8 cellular contexts compared by ENCODE assay signal in the genomic region with DNA sequence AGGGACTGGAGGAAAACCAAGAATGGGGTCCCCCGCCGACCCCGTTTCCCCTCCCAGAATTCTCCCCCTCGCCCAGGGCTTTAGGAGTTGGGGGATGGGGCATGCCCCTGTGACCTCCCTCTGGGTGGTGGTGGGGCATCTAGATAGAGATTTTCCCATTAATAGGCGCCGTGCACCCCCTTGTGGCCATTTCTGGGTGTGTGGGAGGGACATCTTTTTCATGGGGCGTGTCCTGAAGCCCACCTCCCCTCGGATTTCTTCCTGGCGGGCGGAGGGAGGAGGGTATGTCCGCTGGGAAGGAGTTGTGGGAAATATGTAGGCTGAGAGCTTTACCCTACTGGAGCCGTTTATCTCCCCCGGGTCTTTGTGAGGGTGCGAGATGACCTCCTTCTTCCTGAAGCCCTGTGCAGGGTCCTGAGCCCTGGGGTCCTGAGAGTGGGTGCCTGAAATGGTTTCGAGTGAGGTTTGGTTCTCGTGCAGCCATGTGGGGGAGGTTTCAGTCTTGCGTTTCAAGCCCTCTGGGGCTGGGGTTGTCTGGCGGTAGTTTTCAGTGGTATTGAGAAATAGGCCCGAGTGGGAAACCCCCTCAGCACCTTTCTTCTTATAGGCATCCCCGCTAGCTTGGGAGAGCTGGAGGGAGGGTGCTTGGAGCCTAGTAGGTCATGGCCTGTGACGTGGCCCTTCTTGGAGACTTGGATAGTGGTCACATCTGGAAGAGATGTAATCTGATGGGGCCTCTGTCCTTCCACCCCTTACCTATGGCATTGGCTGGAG. TPM values are rescaled to one million over a fixed set of nuclear protein-coding genes. Genes with fewer than 3 reads are reported as not detected.
DNase-seq lines count a peak whose midpoint lies in the region; ATAC-seq and TF ChIP-seq lines count a peak whose summit lies in the region.

No MANE protein-coding gene starts in this region.

- H3K4me1 ChIP-seq in liver (ENCODE audit: control insufficient read depth in 4 of 4, insufficient read depth in 4 of 4, low read length in 3 of 4) = peaks cover 2 to 38% (median 22%) of the 10 kb centered on the region in 4 donors

- H3K27me3 ChIP-seq in liver (ENCODE audit: control insufficient read depth in 4 of 4, insufficient read depth in 4 of 4, low read length in 3 of 4) = no peaks in the 10 kb centered on the region

- H3K9ac ChIP-seq in liver (ENCODE audit: low read depth in 1 of 2, low read length in 2 of 2) = peak overlapping the region in 1 of 2 donors; percentile 73

- H3K27ac ChIP-seq in liver (ENCODE audit: low read depth in 1 of 2, low read length in 2 of 2) = peak overlapping the region; percentile 91 to 93

- DNase-seq in Right ventricle myocardium inferior (ENCODE audit: missing footprints) (peak; percentile 83), cardiac septum (ENCODE audit: low spot score) (no peak), NCI-H2227 treated with DMSO at 0.1 percent for 48 hours (lab: John Stamatoyannopoulos, UW) (peak; percentile 52), choroid plexus epithelial cell (ENCODE audit: low read depth) (peak; percentile 72)
- peak; percentile 66 to 71 for DNase-seq in activated CD4-positive, alpha-beta T cell treated with anti-CD3 and anti-CD28 coated beads for 24 hours (ENCODE audit: low read depth in 2 of 2)
- DNase-seq in stimulated activated CD4-positive, alpha-beta T cell treated with anti-CD3 and anti-CD28 coated beads, Interleukin-4, amount 100 ng/mL, for 48 hours (ENCODE audit: low read depth in 2 of 2) = peak; percentile 77 to 84

- peak overlapping the region; percentile 99 for H3K4me3 ChIP-seq in choroid plexus epithelial cell (ENCODE audit: low read depth, low read length)
- peak overlapping the region; percentile 74 to 94 (median 85) for H3K4me3 ChIP-seq in liver (ENCODE audit: low read depth in 1 of 3, low read length in 3 of 3)

- ATAC-seq in Right ventricle myocardium inferior (no peak), GM19397 (IDR thresholded peaks at IDR 0.05; ENCODE audit: unreplicated experiment) (no peak)

- WGBS in liver = 10% methylated on average over 21 of the region's 21 CpGs

- TF ChIP-seq CTCF in choroid plexus epithelial cell (conservative IDR thresholded peaks at IDR 0.05; ENCODE audit: low read depth, low read length) (peak; percentile 73), liver (IDR thresholded peaks at IDR 0.05; ENCODE audit: low read depth, low read length, missing input control) (peak; percentile 62)

- peak; percentile 71 to 76 for TF ChIP-seq RAD21 in liver (IDR thresholded peaks at IDR 0.05)

- intact Hi-C loops in Right ventricle myocardium inferior (cut with DNase I) = loop anchor here (1.0 to 5.0 kb wide), 5 partner anchors 37 to 226 kb away; a partner anchor contains a TSS
- intact Hi-C loops in cardiac septum (cut with DNase I) = loop anchor here (2.0 to 5.0 kb wide), 3 partner anchors 37 to 181 kb away; a partner anchor contains a TSS

- peaks cover 3 to 11% (median 8%) of the 10 kb centered on the region in 4 donors for H3K36me3 ChIP-seq in liver (ENCODE audit: control insufficient read depth in 4 of 4, insufficient read depth in 3 of 4, low read depth in 1 of 4, low read length in 3 of 4)

- H3K9me3 ChIP-seq in liver (ENCODE audit: control insufficient read depth in 4 of 4, low read length in 3 of 4) = no peaks in the 10 kb centered on the region

TF ChIP-seq in liver, 16 proteins besides CTCF, POLR2A, EP300 and RAD21:
- TF ChIP-seq HNF4G (IDR thresholded peaks at IDR 0.05) (no peak), FOXA1 (IDR thresholded peaks at IDR 0.05) (no peak), TAF1 (conservative IDR thresholded peaks at IDR 0.05) (no peak), NR2F2 (IDR thresholded peaks at IDR 0.05) (peak; percentile 53), SP1 (IDR thresholded peaks at IDR 0.05) (no peak), RXRA (IDR thresholded peaks at IDR 0.05) (no peak)
- TF ChIP-seq, protein P1, sequence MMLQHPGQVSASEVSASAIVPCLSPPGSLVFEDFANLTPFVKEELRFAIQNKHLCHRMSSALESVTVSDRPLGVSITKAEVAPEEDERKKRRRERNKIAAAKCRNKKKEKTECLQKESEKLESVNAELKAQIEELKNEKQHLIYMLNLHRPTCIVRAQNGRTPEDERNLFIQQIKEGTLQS (IDR thresholded peaks at IDR 0.05) = no peak

RNA-seq across cellular contexts. Expression of a gene that starts 1.0 kb away (rescaled TPM):
- total RNA-seq in Right ventricle myocardium inferior = 122 TPM
- total RNA-seq in cardiac septum = 124 TPM
- 10 to 100 TPM; 61.6 to 67.2 TPM for total RNA-seq in liver
- polyA plus RNA-seq in liver = 10 to 100 TPM; 35.1 to 46.0 TPM

RNA-seq across cellular contexts. Expression of a gene that starts 11.3 kb away (rescaled TPM):
- 0.84 TPM for total RNA-seq in Right ventricle myocardium inferior
- total RNA-seq in cardiac septum = 0.19 TPM
- total RNA-seq in liver = under 1 TPM; 0.28 to 0.84 TPM
- polyA plus RNA-seq in liver = under 1 TPM; 0.11 to 0.23 TPM

RNA-seq across cellular contexts. Expression of a gene that starts 12.4 kb away (rescaled TPM):
- total RNA-seq in Right ventricle myocardium inferior = 10.6 TPM
- 8.9 TPM for total RNA-seq in cardiac septum
- 1 to 10 TPM; 1.6 to 6.3 TPM for total RNA-seq in liver
- polyA plus RNA-seq in liver = 10 to 100 TPM in 1 of 2 donors, 1 to 10 TPM in 1; 7.2 to 15.7 TPM

RNA-seq across cellular contexts. Expression of a gene that starts 12.4 kb away (rescaled TPM):
- total RNA-seq in Right ventricle myocardium inferior = 36.4 TPM
- 33.7 TPM for total RNA-seq in cardiac septum
- 10 to 100 TPM; 24.4 to 31.7 TPM for total RNA-seq in liver
- polyA plus RNA-seq in liver = 10 to 100 TPM; 18.2 to 33.6 TPM

RNA-seq across cellular contexts. Expression of a gene that starts 12.8 kb away (rescaled TPM):
- 2.9 TPM for total RNA-seq in Right ventricle myocardium inferior
- total RNA-seq in cardiac septum = 3.1 TPM
- under 1 TPM; 0.37 to 0.50 TPM for total RNA-seq in liver
- under 1 TPM; 0.67 to 0.75 TPM for polyA plus RNA-seq in liver
